ENCODE assay signal across 1 cellular context in the genomic region with DNA sequence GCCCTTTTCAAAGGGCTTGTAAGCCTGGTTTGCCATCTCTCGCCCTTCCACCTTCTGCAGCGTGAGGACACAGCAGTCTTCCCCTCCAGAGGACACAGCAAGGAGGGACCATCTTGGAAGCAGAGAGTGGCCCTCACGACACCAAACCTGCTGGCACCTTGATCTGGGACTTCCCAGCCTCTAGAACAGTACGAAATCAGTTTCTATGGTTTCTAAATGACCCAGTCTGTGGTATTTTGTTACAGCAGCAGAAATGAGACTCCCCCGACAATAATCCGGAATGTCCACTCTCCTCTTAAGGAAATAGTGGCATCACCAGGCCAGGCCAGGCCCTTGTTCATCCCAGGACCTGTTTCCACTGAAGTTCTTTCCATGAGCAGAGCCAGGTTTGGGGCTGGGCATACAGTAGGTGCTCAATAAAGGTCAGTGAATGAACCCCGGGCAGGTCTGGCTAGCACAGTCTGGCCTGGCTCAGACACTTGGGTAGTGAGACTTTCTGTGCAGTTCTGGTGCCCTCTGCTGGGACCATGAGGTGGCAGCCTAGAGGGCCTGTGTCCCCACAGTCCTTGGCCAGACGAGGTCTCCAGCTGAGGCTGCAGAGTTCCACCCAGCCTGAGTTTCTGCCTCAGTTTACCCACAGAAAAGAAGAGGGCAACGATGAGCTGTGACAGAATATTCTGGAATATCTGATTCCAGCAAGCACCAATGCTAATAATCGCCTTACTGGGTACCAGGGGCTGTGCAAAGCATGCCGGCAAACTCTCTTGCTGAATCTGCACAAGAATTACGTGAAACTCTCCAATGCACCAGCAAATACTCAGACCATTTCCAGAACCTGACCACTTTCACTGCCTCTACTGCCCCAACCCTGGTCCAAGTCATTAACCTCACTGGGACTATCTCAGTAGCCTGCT.
TF ChIP-seq lines count a peak whose summit lies in the region.

No MANE protein-coding gene starts in this region.

TF ChIP-seq in HepG2, 621 proteins besides CTCF, POLR2A, EP300 and RAD21 (continued from another document and continues in another):
- TF ChIP-seq, protein P1, sequence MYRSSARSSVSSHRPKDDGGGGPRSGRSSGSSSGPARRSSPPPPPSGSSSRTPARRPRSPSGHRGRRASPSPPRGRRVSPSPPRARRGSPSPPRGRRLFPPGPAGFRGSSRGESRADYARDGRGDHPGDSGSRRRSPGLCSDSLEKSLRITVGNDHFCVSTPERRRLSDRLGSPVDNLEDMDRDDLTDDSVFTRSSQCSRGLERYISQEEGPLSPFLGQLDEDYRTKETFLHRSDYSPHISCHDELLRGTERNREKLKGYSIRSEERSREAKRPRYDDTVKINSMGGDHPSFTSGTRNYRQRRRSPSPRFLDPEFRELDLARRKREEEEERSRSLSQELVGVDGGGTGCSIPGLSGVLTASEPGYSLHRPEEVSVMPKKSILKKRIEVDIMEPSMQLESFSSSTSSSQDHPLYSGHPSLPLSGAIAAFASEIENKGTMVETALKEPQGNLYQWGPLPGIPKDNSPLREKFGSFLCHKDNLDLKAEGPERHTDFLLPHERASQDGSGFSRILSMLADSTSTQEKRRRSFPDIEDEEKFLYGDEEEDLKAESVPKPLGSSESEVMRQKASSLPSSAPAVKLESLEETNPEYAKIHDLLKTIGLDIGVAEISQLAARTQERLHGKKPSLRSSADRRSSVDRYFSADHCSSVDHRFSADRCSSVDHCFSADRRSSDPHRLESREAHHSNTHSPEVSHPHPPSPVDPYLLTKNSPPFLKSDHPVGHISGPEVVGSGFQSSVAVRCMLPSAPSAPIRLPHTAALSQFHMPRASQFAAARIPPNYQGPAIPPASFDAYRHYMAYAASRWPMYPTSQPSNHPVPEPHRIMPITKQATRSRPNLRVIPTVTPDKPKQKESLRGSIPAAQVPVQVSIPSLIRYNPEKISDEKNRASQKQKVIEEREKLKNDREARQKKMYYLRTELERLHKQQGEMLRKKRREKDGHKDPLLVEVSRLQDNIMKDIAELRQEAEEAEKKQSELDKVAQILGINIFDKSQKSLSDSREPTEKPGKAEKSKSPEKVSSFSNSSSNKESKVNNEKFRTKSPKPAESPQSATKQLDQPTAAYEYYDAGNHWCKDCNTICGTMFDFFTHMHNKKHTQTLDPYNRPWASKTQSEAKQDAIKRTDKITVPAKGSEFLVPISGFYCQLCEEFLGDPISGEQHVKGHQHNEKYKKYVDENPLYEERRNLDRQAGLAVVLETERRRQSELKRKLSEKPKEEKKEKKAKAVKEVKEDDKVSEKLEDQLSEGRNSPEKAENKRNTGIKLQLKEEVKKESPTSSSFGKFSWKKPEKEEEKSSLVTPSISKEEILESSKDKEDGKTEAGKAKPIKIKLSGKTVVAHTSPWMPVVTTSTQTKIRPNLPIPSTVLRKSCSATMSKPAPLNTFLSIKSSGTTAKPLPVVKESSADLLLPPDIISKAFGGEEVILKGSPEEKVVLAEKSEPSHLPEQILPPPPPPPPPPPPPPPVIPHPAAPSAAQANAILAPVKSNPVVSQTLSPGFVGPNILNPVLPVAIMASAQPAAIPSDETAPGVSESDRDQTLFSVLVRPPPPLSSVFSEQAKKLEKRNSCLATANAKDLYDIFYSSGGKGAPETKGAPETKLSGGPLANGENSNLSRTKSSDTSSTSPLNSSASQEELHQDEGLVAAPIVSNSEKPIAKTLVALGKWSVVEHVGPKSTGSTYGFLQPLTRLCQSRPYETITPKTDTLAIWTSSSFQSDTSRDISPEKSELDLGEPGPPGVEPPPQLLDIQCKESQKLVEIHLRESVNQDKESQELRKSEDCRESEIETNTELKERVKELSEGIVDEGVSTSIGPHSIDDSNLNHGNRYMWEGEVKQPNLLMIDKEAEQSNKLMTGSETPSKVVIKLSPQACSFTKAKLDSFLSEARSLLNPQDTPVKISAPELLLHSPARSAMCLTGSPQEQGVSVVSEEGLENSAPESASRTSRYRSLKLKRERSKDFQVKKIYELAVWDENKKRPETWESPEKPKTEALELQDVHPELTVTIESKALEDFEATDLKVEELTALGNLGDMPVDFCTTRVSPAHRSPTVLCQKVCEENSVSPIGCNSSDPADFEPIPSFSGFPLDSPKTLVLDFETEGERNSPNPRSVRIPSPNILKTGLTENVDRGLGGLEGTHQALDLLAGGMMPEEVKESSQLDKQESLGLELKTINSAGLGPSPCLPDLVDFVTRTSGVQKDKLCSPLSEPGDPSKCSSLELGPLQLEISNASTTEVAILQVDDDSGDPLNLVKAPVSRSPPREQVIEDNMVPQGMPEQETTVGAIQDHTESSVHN (CRISPR knock-in tag; IDR thresholded peaks at IDR 0.05): no peak
- TF ChIP-seq SYNCRIP (IDR thresholded peaks at IDR 0.05; ENCODE audit: insufficient read depth, low read depth, low read length) (no peak), ZNF768 (CRISPR knock-in tag; IDR thresholded peaks at IDR 0.05) (no peak; the same call in 1 of the 2 replicates), XRCC5 (optimal IDR thresholded peaks at IDR 0.05; ENCODE audit: low read length) (peak; percentile 34), SRF (IDR thresholded peaks at IDR 0.05; ENCODE audit: low read depth, low read length) (no peak), MIER3 (CRISPR knock-in tag; IDR thresholded peaks at IDR 0.05; ENCODE audit: borderline replicate concordance) (0 out of 2 replicates have a peak, but pooled peaks have one; percentile 67), EED (CRISPR knock-in tag; IDR thresholded peaks at IDR 0.05) (peak; percentile 42; the same call in 1 of the 2 replicates), ZNF329 (CRISPR knock-in tag; IDR thresholded peaks at IDR 0.05; ENCODE audit: low read depth) (peak; percentile 87), ZNF772 (CRISPR knock-in tag; IDR thresholded peaks at IDR 0.05) (peak; percentile 55; the same call in 1 of the 2 replicates), SMARCC2 (IDR thresholded peaks at IDR 0.05) (no peak), GATAD2A (CRISPR knock-in tag; IDR thresholded peaks at IDR 0.05) (peak; percentile 38; the same call in 1 of the 2 replicates), STAG1 (CRISPR knock-in tag; IDR thresholded peaks at IDR 0.05) (peak; percentile 99), RFXAP (CRISPR knock-in tag; IDR thresholded peaks at IDR 0.05; ENCODE audit: borderline replicate concordance) (no peak), ZMYM3 (CRISPR knock-in tag; IDR thresholded peaks at IDR 0.05) (peak; percentile 64), DNMT1 (CRISPR knock-in tag; IDR thresholded peaks at IDR 0.05) (no peak), ZNF326 (CRISPR knock-in tag; IDR thresholded peaks at IDR 0.05; ENCODE audit: borderline replicate concordance) (no peak), ZNF777 (CRISPR knock-in tag; IDR thresholded peaks at IDR 0.05) (no peak), NFIC (IDR thresholded peaks at IDR 0.05; ENCODE audit: low read length) (no peak), PRPF4 (IDR thresholded peaks at IDR 0.05; ENCODE audit: low read depth, low read length, poor library complexity, severe bottlenecking) (no peak), ZNF331 (CRISPR knock-in tag; IDR thresholded peaks at IDR 0.05) (0 out of 2 replicates have a peak, but pooled peaks have one; percentile 23)
- TF ChIP-seq, protein P2, sequence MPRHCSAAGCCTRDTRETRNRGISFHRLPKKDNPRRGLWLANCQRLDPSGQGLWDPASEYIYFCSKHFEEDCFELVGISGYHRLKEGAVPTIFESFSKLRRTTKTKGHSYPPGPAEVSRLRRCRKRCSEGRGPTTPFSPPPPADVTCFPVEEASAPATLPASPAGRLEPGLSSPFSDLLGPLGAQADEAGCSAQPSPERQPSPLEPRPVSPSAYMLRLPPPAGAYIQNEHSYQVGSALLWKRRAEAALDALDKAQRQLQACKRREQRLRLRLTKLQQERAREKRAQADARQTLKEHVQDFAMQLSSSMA (CRISPR knock-in tag; IDR thresholded peaks at IDR 0.05): 0 out of 2 replicates have a peak, but pooled peaks have one; percentile 41
- TF ChIP-seq, protein P3, sequence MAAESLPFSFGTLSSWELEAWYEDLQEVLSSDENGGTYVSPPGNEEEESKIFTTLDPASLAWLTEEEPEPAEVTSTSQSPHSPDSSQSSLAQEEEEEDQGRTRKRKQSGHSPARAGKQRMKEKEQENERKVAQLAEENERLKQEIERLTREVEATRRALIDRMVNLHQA (CRISPR knock-in tag; IDR thresholded peaks at IDR 0.05): no peak
- TF ChIP-seq, protein P4, sequence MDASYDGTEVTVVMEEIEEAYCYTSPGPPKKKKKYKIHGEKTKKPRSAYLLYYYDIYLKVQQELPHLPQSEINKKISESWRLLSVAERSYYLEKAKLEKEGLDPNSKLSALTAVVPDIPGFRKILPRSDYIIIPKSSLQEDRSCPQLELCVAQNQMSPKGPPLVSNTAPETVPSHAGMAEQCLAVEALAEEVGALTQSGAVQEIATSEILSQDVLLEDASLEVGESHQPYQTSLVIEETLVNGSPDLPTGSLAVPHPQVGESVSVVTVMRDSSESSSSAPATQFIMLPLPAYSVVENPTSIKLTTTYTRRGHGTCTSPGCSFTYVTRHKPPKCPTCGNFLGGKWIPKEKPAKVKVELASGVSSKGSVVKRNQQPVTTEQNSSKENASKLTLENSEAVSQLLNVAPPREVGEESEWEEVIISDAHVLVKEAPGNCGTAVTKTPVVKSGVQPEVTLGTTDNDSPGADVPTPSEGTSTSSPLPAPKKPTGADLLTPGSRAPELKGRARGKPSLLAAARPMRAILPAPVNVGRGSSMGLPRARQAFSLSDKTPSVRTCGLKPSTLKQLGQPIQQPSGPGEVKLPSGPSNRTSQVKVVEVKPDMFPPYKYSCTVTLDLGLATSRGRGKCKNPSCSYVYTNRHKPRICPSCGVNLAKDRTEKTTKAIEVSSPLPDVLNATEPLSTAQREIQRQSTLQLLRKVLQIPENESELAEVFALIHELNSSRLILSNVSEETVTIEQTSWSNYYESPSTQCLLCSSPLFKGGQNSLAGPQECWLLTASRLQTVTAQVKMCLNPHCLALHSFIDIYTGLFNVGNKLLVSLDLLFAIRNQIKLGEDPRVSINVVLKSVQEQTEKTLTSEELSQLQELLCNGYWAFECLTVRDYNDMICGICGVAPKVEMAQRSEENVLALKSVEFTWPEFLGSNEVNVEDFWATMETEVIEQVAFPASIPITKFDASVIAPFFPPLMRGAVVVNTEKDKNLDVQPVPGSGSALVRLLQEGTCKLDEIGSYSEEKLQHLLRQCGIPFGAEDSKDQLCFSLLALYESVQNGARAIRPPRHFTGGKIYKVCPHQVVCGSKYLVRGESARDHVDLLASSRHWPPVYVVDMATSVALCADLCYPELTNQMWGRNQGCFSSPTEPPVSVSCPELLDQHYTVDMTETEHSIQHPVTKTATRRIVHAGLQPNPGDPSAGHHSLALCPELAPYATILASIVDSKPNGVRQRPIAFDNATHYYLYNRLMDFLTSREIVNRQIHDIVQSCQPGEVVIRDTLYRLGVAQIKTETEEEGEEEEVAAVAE (CRISPR knock-in tag; IDR thresholded peaks at IDR 0.05; ENCODE audit: borderline replicate concordance): no peak
- TF ChIP-seq, protein P5, sequence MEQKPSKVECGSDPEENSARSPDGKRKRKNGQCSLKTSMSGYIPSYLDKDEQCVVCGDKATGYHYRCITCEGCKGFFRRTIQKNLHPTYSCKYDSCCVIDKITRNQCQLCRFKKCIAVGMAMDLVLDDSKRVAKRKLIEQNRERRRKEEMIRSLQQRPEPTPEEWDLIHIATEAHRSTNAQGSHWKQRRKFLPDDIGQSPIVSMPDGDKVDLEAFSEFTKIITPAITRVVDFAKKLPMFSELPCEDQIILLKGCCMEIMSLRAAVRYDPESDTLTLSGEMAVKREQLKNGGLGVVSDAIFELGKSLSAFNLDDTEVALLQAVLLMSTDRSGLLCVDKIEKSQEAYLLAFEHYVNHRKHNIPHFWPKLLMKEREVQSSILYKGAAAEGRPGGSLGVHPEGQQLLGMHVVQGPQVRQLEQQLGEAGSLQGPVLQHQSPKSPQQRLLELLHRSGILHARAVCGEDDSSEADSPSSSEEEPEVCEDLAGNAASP (CRISPR knock-in tag; IDR thresholded peaks at IDR 0.05; ENCODE audit: borderline replicate concordance): 0 out of 2 replicates have a peak, but pooled peaks have one; percentile 28
- TF ChIP-seq, protein P6, sequence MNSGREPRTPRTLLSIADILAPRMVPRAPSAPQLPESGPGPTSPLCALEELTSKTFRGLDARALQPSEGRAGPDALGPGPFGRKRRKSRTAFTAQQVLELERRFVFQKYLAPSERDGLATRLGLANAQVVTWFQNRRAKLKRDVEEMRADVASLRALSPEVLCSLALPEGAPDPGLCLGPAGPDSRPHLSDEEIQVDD (CRISPR knock-in tag; IDR thresholded peaks at IDR 0.05; ENCODE audit: borderline replicate concordance): no peak
- TF ChIP-seq, protein P7, sequence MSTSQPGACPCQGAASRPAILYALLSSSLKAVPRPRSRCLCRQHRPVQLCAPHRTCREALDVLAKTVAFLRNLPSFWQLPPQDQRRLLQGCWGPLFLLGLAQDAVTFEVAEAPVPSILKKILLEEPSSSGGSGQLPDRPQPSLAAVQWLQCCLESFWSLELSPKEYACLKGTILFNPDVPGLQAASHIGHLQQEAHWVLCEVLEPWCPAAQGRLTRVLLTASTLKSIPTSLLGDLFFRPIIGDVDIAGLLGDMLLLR (CRISPR knock-in tag; IDR thresholded peaks at IDR 0.05): no peak
- TF ChIP-seq, protein P8, sequence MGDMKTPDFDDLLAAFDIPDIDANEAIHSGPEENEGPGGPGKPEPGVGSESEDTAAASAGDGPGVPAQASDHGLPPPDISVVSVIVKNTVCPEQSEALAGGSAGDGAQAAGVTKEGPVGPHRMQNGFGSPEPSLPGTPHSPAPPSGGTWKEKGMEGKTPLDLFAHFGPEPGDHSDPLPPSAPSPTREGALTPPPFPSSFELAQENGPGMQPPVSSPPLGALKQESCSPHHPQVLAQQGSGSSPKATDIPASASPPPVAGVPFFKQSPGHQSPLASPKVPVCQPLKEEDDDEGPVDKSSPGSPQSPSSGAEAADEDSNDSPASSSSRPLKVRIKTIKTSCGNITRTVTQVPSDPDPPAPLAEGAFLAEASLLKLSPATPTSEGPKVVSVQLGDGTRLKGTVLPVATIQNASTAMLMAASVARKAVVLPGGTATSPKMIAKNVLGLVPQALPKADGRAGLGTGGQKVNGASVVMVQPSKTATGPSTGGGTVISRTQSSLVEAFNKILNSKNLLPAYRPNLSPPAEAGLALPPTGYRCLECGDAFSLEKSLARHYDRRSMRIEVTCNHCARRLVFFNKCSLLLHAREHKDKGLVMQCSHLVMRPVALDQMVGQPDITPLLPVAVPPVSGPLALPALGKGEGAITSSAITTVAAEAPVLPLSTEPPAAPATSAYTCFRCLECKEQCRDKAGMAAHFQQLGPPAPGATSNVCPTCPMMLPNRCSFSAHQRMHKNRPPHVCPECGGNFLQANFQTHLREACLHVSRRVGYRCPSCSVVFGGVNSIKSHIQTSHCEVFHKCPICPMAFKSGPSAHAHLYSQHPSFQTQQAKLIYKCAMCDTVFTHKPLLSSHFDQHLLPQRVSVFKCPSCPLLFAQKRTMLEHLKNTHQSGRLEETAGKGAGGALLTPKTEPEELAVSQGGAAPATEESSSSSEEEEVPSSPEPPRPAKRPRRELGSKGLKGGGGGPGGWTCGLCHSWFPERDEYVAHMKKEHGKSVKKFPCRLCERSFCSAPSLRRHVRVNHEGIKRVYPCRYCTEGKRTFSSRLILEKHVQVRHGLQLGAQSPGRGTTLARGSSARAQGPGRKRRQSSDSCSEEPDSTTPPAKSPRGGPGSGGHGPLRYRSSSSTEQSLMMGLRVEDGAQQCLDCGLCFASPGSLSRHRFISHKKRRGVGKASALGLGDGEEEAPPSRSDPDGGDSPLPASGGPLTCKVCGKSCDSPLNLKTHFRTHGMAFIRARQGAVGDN (CRISPR knock-in tag; IDR thresholded peaks at IDR 0.05): peak; percentile 43
